Comparison of ENCODE assay signal across 8 cellular contexts in genomic region chr4:81472249-81473085, GRCh38. TPM values are rescaled to one million over a fixed set of nuclear protein-coding genes. Genes with fewer than 3 reads are reported as not detected.
DNase-seq lines count a peak whose midpoint lies in the region; ATAC-seq and TF ChIP-seq lines count a peak whose summit lies in the region.

No MANE protein-coding gene starts in this region.

- no peaks in the 10 kb centered on the region for H4K20me1 ChIP-seq in IMR-90 (ENCODE audit: insufficient read depth, low read length)

- no peak overlapping the region for H4K91ac ChIP-seq in IMR-90 (ENCODE audit: insufficient read depth, low read depth, low read length)

- H3K4me1 ChIP-seq in IMR-90 (ENCODE audit: control insufficient read depth, insufficient read depth, low read length) = peaks cover 2% of the 10 kb centered on the region; the same call in 1 of the 2 replicates
- no peaks in the 10 kb centered on the region for H3K4me1 ChIP-seq in RWPE2 (ENCODE audit: insufficient read depth, poor library complexity, severe bottlenecking)

- peak overlapping the region; percentile 77 for H3K4me3 ChIP-seq in IMR-90 (ENCODE audit: insufficient read depth, low read depth, low read length)
- H3K4me3 ChIP-seq in RWPE2 (ENCODE audit: severe bottlenecking) = peak overlapping the region; percentile 38
- peak overlapping the region; percentile 44 to 62 for H3K4me3 ChIP-seq in cardiac fibroblast (replicated peaks in 1 of 2; ENCODE audit: low read depth in 2 of 2, low read length in 2 of 2)

- H3K4ac ChIP-seq in IMR-90 (ENCODE audit: low read depth, low read length) = no peak overlapping the region

- no peak for TF ChIP-seq POLR2A in IMR-90 (IDR thresholded peaks at IDR 0.05; ENCODE audit: low read depth, low read length)

- no peak overlapping the region for H2BK15ac ChIP-seq in IMR-90 (ENCODE audit: low read depth, low read length)

- H3K36me3 ChIP-seq in IMR-90 (ENCODE audit: control insufficient read depth, insufficient read depth, low read length) (no peaks in the 10 kb centered on the region), RWPE2 (ENCODE audit: low read depth) (no peaks in the 10 kb centered on the region)

- no peak overlapping the region for H4K5ac ChIP-seq in IMR-90 (ENCODE audit: low read depth, low read length)

- H3K9me3 ChIP-seq in IMR-90 (ENCODE audit: control insufficient read depth, insufficient read depth, low read length) (no peaks in the 10 kb centered on the region), RWPE2 (ENCODE audit: severe bottlenecking) (no peaks in the 10 kb centered on the region)

- dilution Hi-C loops in IMR-90 (cut with HindIII; ENCODE audit: low sequenced_read_pairs, unreplicated experiment) = no loop called here

- TF ChIP-seq CTCF in IMR-90 (conservative IDR thresholded peaks at IDR 0.05; ENCODE audit: low read depth, low read length) (no peak), RWPE2 (IDR thresholded peaks at IDR 0.05; ENCODE audit: poor library complexity, severe bottlenecking) (no peak), cardiac fibroblast (IDR thresholded peaks at IDR 0.05; ENCODE audit: low read depth, low read length) (peak; percentile 2)

- H4K8ac ChIP-seq in IMR-90 (ENCODE audit: low read depth in 2 of 2, low read length in 2 of 2) = no peak overlapping the region

- intact Hi-C loops in IMR-90 (cut with micrococcal nuclease) (loop anchor here (5.0 kb wide), 2 partner anchors 45 to 95 kb away; no protein-coding TSS in a partner anchor), left colon (cut with DNase I, micrococcal nuclease) (no loop called here)

- peaks cover 27% of the 10 kb centered on the region for H3K27me3 ChIP-seq in IMR-90 (ENCODE audit: control insufficient read depth, insufficient read depth, low read length)
- peaks cover 31% of the 10 kb centered on the region for H3K27me3 ChIP-seq in RWPE2 (ENCODE audit: insufficient read depth, poor library complexity, severe bottlenecking)

- H3K18ac ChIP-seq in IMR-90 (ENCODE audit: low read depth, low read length) = no peak overlapping the region

- no TSS peak for BruUV-seq in IMR-90 (replicated peaks; lab: Mats Ljungman, UMichigan)

- ATAC-seq in GM21529 (IDR thresholded peaks at IDR 0.05; ENCODE audit: unreplicated experiment) (peak; percentile 50), IMR-90 (ENCODE audit: low read depth) (peak; percentile 40), RWPE2 (ENCODE audit: low read depth) (peak; percentile 28), left colon (peak; percentile 40)

- H2AFZ ChIP-seq in IMR-90 (replicated peaks; ENCODE audit: low read length, poor library complexity) = peak overlapping the region; percentile 88

- H2BK5ac ChIP-seq in IMR-90 (ENCODE audit: low read depth, low read length, poor library complexity, severe bottlenecking) = no peak overlapping the region

- no peak overlapping the region for H3K9ac ChIP-seq in IMR-90 (ENCODE audit: low read depth, low read length)

- no peaks in the 10 kb centered on the region; the same call in 1 of the 2 replicates for H3K9me1 ChIP-seq in IMR-90 (ENCODE audit: insufficient read depth, low read length)

- H3K23ac ChIP-seq in IMR-90 (ENCODE audit: low read depth, low read length) = no peak overlapping the region

- no peak overlapping the region for H2BK20ac ChIP-seq in IMR-90 (ENCODE audit: low read depth, low read length)

- POLR2A ChIA-PET in IMR-90 (lab: Charles Lee; ENCODE audit: unreplicated experiment) = no interaction called here

- CTCF ChIA-PET in IMR-90 (lab: Yijun Ruan, JAX) = interaction anchor here (1.0 to 2.0 kb wide), 4 partner anchors 12 to 796 kb away, joined by 3 to 5 read pairs (median 3); no protein-coding TSS in a partner anchor

- no peak overlapping the region for H2AK9ac ChIP-seq in IMR-90 (replicated peaks; ENCODE audit: low read depth, low read length, poor library complexity)

- no peak for TF ChIP-seq RAD21 in IMR-90 (IDR thresholded peaks at IDR 0.05; ENCODE audit: low read length)

- H3K27ac ChIP-seq in IMR-90 (ENCODE audit: insufficient read depth, low read length) (no peak overlapping the region), RWPE2 (ENCODE audit: poor library complexity, severe bottlenecking) (no peak overlapping the region)

- peak; percentile 60 for DNase-seq in GDM1 (lab: John Stamatoyannopoulos, UW)
- DNase-seq in IMR-90 = no peak
- DNase-seq in RWPE2 (ENCODE audit: low spot score) = no peak
- peak; percentile 37 to 69 for DNase-seq in cardiac fibroblast (ENCODE audit: low read depth in 2 of 2)
- no peak for DNase-seq in left colon
- DNase-seq in stimulated activated CD8-positive, alpha-beta memory T cell treated with anti-CD3 and anti-CD28 coated beads, Interleukin-12 subunit alpha, Interleukin-12 subunit beta, amount 100 ng/mL, for 1 hour (ENCODE audit: low read depth) = peak; percentile 3
- no peak for DNase-seq in A172 (ENCODE audit: low spot score)

- in situ Hi-C loops in IMR-90 (cut with MboI; ENCODE audit: low sequenced_read_pairs) = no loop called here

- H3K4me2 ChIP-seq in IMR-90 (ENCODE audit: low read depth, low read length) = peak overlapping the region; percentile 95

- no peak overlapping the region for H3K56ac ChIP-seq in IMR-90 (ENCODE audit: extremely low read depth, insufficient read depth, low read length)

- no peak overlapping the region for H3K14ac ChIP-seq in IMR-90 (replicated peaks; ENCODE audit: low read depth, low read length)

- H2AK5ac ChIP-seq in IMR-90 (ENCODE audit: low read depth, low read length) = no peak overlapping the region

- no peaks in the 10 kb centered on the region for H3K79me1 ChIP-seq in IMR-90 (ENCODE audit: low read depth in 1 of 2, low read length in 2 of 2)

- no CpG with 5 or more reads among the region's 12 CpGs for WGBS in IMR-90 (ENCODE audit: extremely low coverage in 2 of 2, insufficient read length in 1 of 2), 2 experiments

- no peak overlapping the region for H2BK120ac ChIP-seq in IMR-90 (ENCODE audit: low read depth, low read length)

TF ChIP-seq in IMR-90, 13 proteins besides CTCF, POLR2A, EP300 and RAD21:
- 0 out of 2 replicates have a peak, but pooled peaks have one; percentile 1 for TF ChIP-seq BHLHE40 (IDR thresholded peaks at IDR 0.05; ENCODE audit: low read depth, low read length)
- no peak for TF ChIP-seq CEBPB (IDR thresholded peaks at IDR 0.05; ENCODE audit: low read depth, low read length)

RNA-seq across cellular contexts. Expression of gene RASGEF1B, which starts 0.8 kb away (rescaled TPM):
- 0.28 and 0.36 TPM in 2 replicates for total RNA-seq in IMR-90 (2012; rRNA removed)
- polyA plus RNA-seq in IMR-90 (2012; rRNA removed) = 0.09 TPM in 2 replicates
- polyA plus RNA-seq in IMR-90 (2012; cell fraction: cytosol; rRNA removed) = 0.04 TPM in 1 of 2 replicates, not detected in the other
- 0.05 and 0.10 TPM in 2 replicates for polyA plus RNA-seq in IMR-90 (2012; cell fraction: nucleus; rRNA removed; ENCODE audit: low replicate concordance)
- 10 to 100 TPM; 13.5 to 24.1 TPM for total RNA-seq in left colon
- total RNA-seq in A172 (2014; rRNA removed; shearing (Covaris generic)) = not detected in 2 replicates

Comparison
In these comparisons a context has a peak if more than half of its experiments do, and no peak if none do; other contexts are left out.
1. DNase-seq: peak in GDM1 (single experiment), cardiac fibroblast (2 of 2) and stimulated activated CD8-positive, alpha-beta memory T cell treated with anti-CD3 and anti-CD28 coated beads, Interleukin-12 subunit alpha, Interleukin-12 subunit beta, amount 100 ng/mL, for 1 hour (single experiment); none in IMR-90 (single experiment), RWPE2 (single experiment), left colon (0 of 2) and A172 (single experiment).
2. RNA of gene RASGEF1B, which starts 0.8 kb away (total RNA-seq): 13.5 to 24.1 TPM in left colon; 0.28 to 0.36 TPM in IMR-90 and not detected in A172; every median in the first group is over 10 times any median in the second.
3. Peak in every context shown above with its lines, with median percentiles within 50 percentile points of each other: ATAC-seq and H3K4me3 ChIP-seq.